Comparison of ENCODE assay signal across 15 cellular contexts in genomic region chr9:4837126-4837767, GRCh38. TPM values are rescaled to one million over a fixed set of nuclear protein-coding genes. Genes with fewer than 3 reads are reported as not detected.
DNase-seq lines count a peak whose midpoint lies in the region; ATAC-seq, FAIRE-seq and TF ChIP-seq lines count a peak whose summit lies in the region.
"Had no signal": no experiment of that assay in that cellular context is flagged by ENCODE, and none has a peak within 500 bp of the region (broad histone marks: within the 10 kb centered on the region; RNA-seq: fewer than 3 reads in every experiment).

No MANE protein-coding gene starts in this region.

- DNase-seq in stimulated activated naive CD8-positive, alpha-beta T cell treated with anti-CD3 and anti-CD28 coated beads, Interleukin-15, Interleukin-2, amounts not matched to agents 100 U/mL and 50 U/mL, for 24 hours = no peak
- DNase-seq in osteocyte (ENCODE audit: extremely low spot score, unreplicated experiment) = no peak
- DNase-seq in NCI-H146 (lab: John Stamatoyannopoulos, UW) = no peak
- DNase-seq in NCI-H2107 (lab: John Stamatoyannopoulos, UW) = no peak
- DNase-seq in NCI-H510A treated with DMSO at 0.1 percent for 48 hours (lab: John Stamatoyannopoulos, UW) = no peak
- DNase-seq in stimulated activated CD4-positive, alpha-beta T cell treated with anti-CD3 and anti-CD28 coated beads, Interleukin-12 subunit alpha, Interleukin-12 subunit beta, amount 100 ng/mL, for 4 hours = no peak
- DNase-seq: activated CD4-positive, alpha-beta T cell treated with anti-CD3 and anti-CD28 coated beads, Interleukin-2, amount 50 U/mL, for 1 hour; NCI-H1092; NCI-H2171 treated with DMSO at 0.1 percent for 48 hours; stimulated activated CD4-positive, alpha-beta T cell treated with anti-CD3 and anti-CD28 coated beads, Interleukin-2, amount 100 ng/mL, for 48 hours had no signal

- no peak for TF ChIP-seq CTCF in osteocyte (IDR thresholded peaks at IDR 0.05)

- H3K27me3 Mint-ChIP-seq in stimulated activated naive CD8-positive, alpha-beta T cell treated with anti-CD3 and anti-CD28 coated beads, Interleukin-15, Interleukin-2, amounts not matched to agents 100 ng/mL and 50 ng/mL, for 24 hours = no peaks in the 10 kb centered on the region
- H3K27me3 Mint-ChIP-seq in osteocyte (ENCODE audit: unreplicated experiment) = no peaks in the 10 kb centered on the region
- H3K27me3 Mint-ChIP-seq: progenitor cell of endocrine pancreas had no signal

- H3K9me3 Mint-ChIP-seq in stimulated activated naive CD8-positive, alpha-beta T cell treated with anti-CD3 and anti-CD28 coated beads, Interleukin-15, Interleukin-2, amounts not matched to agents 100 ng/mL and 50 ng/mL, for 24 hours = no peaks in the 10 kb centered on the region
- no peaks in the 10 kb centered on the region for H3K9me3 Mint-ChIP-seq in osteocyte (ENCODE audit: unreplicated experiment)

- H3K36me3 Mint-ChIP-seq in stimulated activated naive CD8-positive, alpha-beta T cell treated with anti-CD3 and anti-CD28 coated beads, Interleukin-15, Interleukin-2, amounts not matched to agents 100 ng/mL and 50 ng/mL, for 24 hours (ENCODE audit: low read depth) = peaks cover 83% of the 10 kb centered on the region
- H3K36me3 Mint-ChIP-seq in osteocyte (ENCODE audit: unreplicated experiment) = peaks cover 14% of the 10 kb centered on the region

- ATAC-seq in stimulated activated naive CD8-positive, alpha-beta T cell treated with anti-CD3 and anti-CD28 coated beads, Interleukin-15, Interleukin-2, amounts not matched to agents 100 U/mL and 50 U/mL, for 24 hours = no peak
- ATAC-seq: body of pancreas had no signal

- FAIRE-seq in endometrium (lab: Jason Lieb, UNC) = peak; percentile 51
- FAIRE-seq: H1 had no signal

- peaks cover 67% of the 10 kb centered on the region for H3K4me1 Mint-ChIP-seq in stimulated activated naive CD8-positive, alpha-beta T cell treated with anti-CD3 and anti-CD28 coated beads, Interleukin-15, Interleukin-2, amounts not matched to agents 100 ng/mL and 50 ng/mL, for 24 hours (ENCODE audit: low read depth)
- H3K4me1 Mint-ChIP-seq in osteocyte (ENCODE audit: unreplicated experiment) = peaks cover 77% of the 10 kb centered on the region

- peak overlapping the region; percentile 18 for H3K27ac Mint-ChIP-seq in stimulated activated naive CD8-positive, alpha-beta T cell treated with anti-CD3 and anti-CD28 coated beads, Interleukin-15, Interleukin-2, amounts not matched to agents 100 ng/mL and 50 ng/mL, for 24 hours
- H3K27ac Mint-ChIP-seq in osteocyte (ENCODE audit: unreplicated experiment) = peak overlapping the region; percentile 85
- H3K27ac Mint-ChIP-seq: progenitor cell of endocrine pancreas had no signal

- H3K4me3 Mint-ChIP-seq in stimulated activated naive CD8-positive, alpha-beta T cell treated with anti-CD3 and anti-CD28 coated beads, Interleukin-15, Interleukin-2, amounts not matched to agents 100 ng/mL and 50 ng/mL, for 24 hours = no peak overlapping the region
- peak overlapping the region; percentile 3 for H3K4me3 Mint-ChIP-seq in osteocyte (ENCODE audit: unreplicated experiment)

RNA-seq across cellular contexts. Expression of gene RCL1, which starts 44.5 kb away (rescaled TPM):
- 13.0 and 13.4 TPM in 2 replicates for total RNA-seq in osteocyte
